Comparison of ENCODE assay signal across 12 cellular contexts in genomic region chr16:89993971-89994370, GRCh38. TPM values are rescaled to one million over a fixed set of nuclear protein-coding genes. Genes with fewer than 3 reads are reported as not detected.
DNase-seq lines count a peak whose midpoint lies in the region; ATAC-seq and TF ChIP-seq lines count a peak whose summit lies in the region.
"Had no signal": no experiment of that assay in that cellular context is flagged by ENCODE, and none has a peak within 500 bp of the region (broad histone marks: within the 10 kb centered on the region; RNA-seq: fewer than 3 reads in every experiment).

No MANE protein-coding gene starts in this region.

- in situ Hi-C loops in gastrocnemius medialis (cut with MboI; ENCODE audit: low sequenced_read_pairs in 4 of 4), result no loop called here

- no peak for TF ChIP-seq POLR2A in esophagus squamous epithelium (IDR thresholded peaks at IDR 0.05)
- TF ChIP-seq POLR2A in gastrocnemius medialis (IDR thresholded peaks at IDR 0.05), result no peak

- TF ChIP-seq CTCF in esophagus squamous epithelium (IDR thresholded peaks at IDR 0.05) (no peak), gastrocnemius medialis (IDR thresholded peaks at IDR 0.05 in 4 of 5, conservative IDR thresholded peaks at IDR 0.05 in 1 of 5) (no peak), omental fat pad (IDR thresholded peaks at IDR 0.05) (no peak)

- H3K4me3 ChIP-seq in esophagus squamous epithelium, result no peak overlapping the region
- H3K4me3 ChIP-seq in gastrocnemius medialis, result no peak overlapping the region
- H3K4me3 ChIP-seq: heart right ventricle, Peyer's patch had no signal

- no peaks in the 10 kb centered on the region for H3K27me3 ChIP-seq in esophagus squamous epithelium
- H3K27me3 ChIP-seq in gastrocnemius medialis, result no peaks in the 10 kb centered on the region
- H3K27me3 ChIP-seq: heart right ventricle, Peyer's patch had no signal

- H3K27ac ChIP-seq in esophagus squamous epithelium (peak overlapping the region; percentile 71 to 94 (median 84)), gastrocnemius medialis (peak overlapping the region; percentile 82 to 96 (median 93))

- WGBS in esophagus squamous epithelium, 2 donors, result 88 to 90% methylated on average over 5 to 6 of the region's 7 CpGs

- H3K4me1 ChIP-seq in esophagus squamous epithelium (peaks cover 0 to 3% (median 0%) of the 10 kb centered on the region in 3 donors), gastrocnemius medialis (no peaks in the 10 kb centered on the region)
- H3K4me1 ChIP-seq: Peyer's patch had no signal

- DNase-seq in ELF-1 (ENCODE audit: low read depth, low spot score) (peak; percentile 39), NCI-H345 treated with DMSO at 0.1 percent for 48 hours (lab: John Stamatoyannopoulos, UW; ENCODE audit: unreplicated experiment) (peak; percentile 39), esophagus squamous epithelium (lab: John Stamatoyannopoulos, UW) (no peak), gastrocnemius medialis (no peak), MV-4-11 (lab: John Stamatoyannopoulos, UW) (no peak), omental fat pad (ENCODE audit: low spot score) (no peak), GM19240 (ENCODE audit: insufficient read length, low spot score) (no peak)
- DNase-seq: heart right ventricle; NCI-H2029 treated with DMSO at 0.1 percent for 48 hours; Peyer's patch; stimulated activated CD4-positive, alpha-beta T cell treated with anti-CD3 and anti-CD28 coated beads, Interleukin-15, amount 100 ng/mL, for 24 hours; stimulated activated naive CD4-positive, alpha-beta T cell treated with Interleukin-2 at 50 U/mL for 16 hours had no signal

- intact Hi-C loops in esophagus squamous epithelium (cut with DNase I) (no loop called here), gastrocnemius medialis (cut with DNase I; ENCODE audit: low total_unique reads) (no loop called here)

- peak in 1 of 2 donors; percentile 6 for ATAC-seq in gastrocnemius medialis
- no peak for ATAC-seq in omental fat pad (ENCODE audit: low FRiP score)

- peaks cover 0 to 18% (median 10%) of the 10 kb centered on the region in 3 donors for H3K9me3 ChIP-seq in esophagus squamous epithelium
- peaks cover 0 to 4% (median 0%) of the 10 kb centered on the region in 3 donors for H3K9me3 ChIP-seq in gastrocnemius medialis

- H3K36me3 ChIP-seq in esophagus squamous epithelium, result peaks cover 14 to 73% (median 21%) of the 10 kb centered on the region in 3 donors
- peaks cover 0 to 52% of the 10 kb centered on the region in 2 donors for H3K36me3 ChIP-seq in gastrocnemius medialis

RNA-seq across cellular contexts. Expression of gene DBNDD1, which starts 25.3 kb away (rescaled TPM):
- total RNA-seq in esophagus squamous epithelium (10 to 100 TPM in 2 of 4 donors, 1 to 10 TPM in 2; 5.8 to 29.2 (median 12.7) TPM), gastrocnemius medialis (10 to 100 TPM in 3 of 4 donors, 1 to 10 TPM in 1; 9.3 to 25.9 (median 23.7) TPM), omental fat pad (1 to 10 TPM in 3 of 4 donors, not detected in 1; 1.4 to 5.0 (median 3.5) TPM)

RNA-seq across cellular contexts. Expression of gene DEF8, which starts 45.4 kb away (rescaled TPM):
- total RNA-seq in esophagus squamous epithelium (10 to 100 TPM; 43.5 to 63.0 (median 52.4) TPM), gastrocnemius medialis (100 to 1,000 TPM in 1 of 4 donors, 10 to 100 TPM in 3; 33.1 to 112 (median 51.4) TPM), omental fat pad (10 to 100 TPM; 57.2 to 94.4 (median 80.6) TPM)

Comparison
In these comparisons a context has a peak if more than half of its experiments do, and no peak if none do; other contexts are left out.
1. DNase-seq: peak in ELF-1 (single experiment) and NCI-H345 treated with DMSO at 0.1 percent for 48 hours (single experiment); none in esophagus squamous epithelium (single experiment), gastrocnemius medialis (0 of 2), MV-4-11 (single experiment), omental fat pad (single experiment) and GM19240 (single experiment).